Comparison of ENCODE assay signal across 1 cellular context in the genomic region with DNA sequence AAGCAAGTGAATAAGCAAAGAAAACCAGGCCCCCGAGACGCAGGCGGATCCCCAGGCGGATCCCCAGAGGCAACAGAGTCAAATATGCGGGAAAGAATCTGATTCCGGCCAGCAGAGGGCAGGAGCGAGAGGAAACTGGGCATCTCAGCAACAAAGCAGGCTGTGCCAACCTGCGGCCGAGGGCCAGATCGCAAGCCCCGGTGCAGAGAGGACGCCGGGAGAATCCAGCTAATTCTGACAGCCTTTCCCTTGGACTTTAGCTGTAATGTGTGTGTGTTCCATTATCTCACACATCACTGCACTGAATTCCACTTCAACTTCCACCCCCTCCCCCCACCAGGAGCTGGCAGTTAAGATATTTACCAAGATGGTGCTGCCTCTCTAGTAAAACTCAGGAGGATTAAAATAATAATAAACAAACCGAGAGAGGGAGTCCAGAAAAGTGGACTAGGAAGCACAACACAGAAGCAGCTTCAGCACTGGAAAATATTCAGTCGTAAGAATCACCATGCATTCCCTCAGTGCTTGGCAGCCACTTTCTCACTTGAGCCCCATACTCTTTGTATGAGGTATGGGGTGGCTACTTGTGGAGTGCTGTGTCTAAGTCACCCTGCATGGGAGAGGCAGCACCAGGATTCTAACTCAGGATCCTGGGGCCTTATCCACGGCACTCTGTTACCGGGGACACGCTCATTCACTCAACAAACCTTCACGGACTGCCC.
TF ChIP-seq lines count a peak whose summit lies in the region.

No MANE protein-coding gene starts in this region.

TF ChIP-seq in K562, 482 proteins besides CTCF, POLR2A, EP300 and RAD21 (continued from another document and continues in another):
- TF ChIP-seq DEAF1 (CRISPR knock-in tag; IDR thresholded peaks at IDR 0.05) (peak; percentile 72), MTA3 (IDR thresholded peaks at IDR 0.05; ENCODE audit: borderline replicate concordance) (peak; percentile 71), RCOR1 (IDR thresholded peaks at IDR 0.05; ENCODE audit: borderline replicate concordance in 1 of 2, low read depth in 2 of 2, low read length in 2 of 2) (peak; percentile 15 to 62; a peak in 1 of 4 replicates), ZNF124 (CRISPR knock-in tag; IDR thresholded peaks at IDR 0.05) (no peak), ZNF384 (IDR thresholded peaks at IDR 0.05; ENCODE audit: low read depth, low read length) (peak; percentile 42), TCF3 (CRISPR knock-in tag; IDR thresholded peaks at IDR 0.05) (peak; percentile 11; the same call in 1 of the 2 replicates), CHD1 (IDR thresholded peaks at IDR 0.05; ENCODE audit: low read length) (no peak), ZBTB2 (IDR thresholded peaks at IDR 0.05) (peak; percentile 32; the same call in 1 of the 2 replicates), JUND (IDR thresholded peaks at IDR 0.05; ENCODE audit: borderline replicate concordance, low read depth, low read length) (peak; percentile 59; the same call in 1 of the 2 replicates), JUND (tag; IDR thresholded peaks at IDR 0.05; ENCODE audit: borderline replicate concordance, low read depth, low read length) (0 out of 3 replicates have a peak, but pooled peaks have one; percentile 9), THRA (IDR thresholded peaks at IDR 0.05) (no peak), ZEB2 (IDR thresholded peaks at IDR 0.05) (0 out of 2 replicates have a peak, but pooled peaks have one; percentile 28), E2F1 (CRISPR knock-in tag; IDR thresholded peaks at IDR 0.05) (peak; percentile 61; the same call in 1 of the 2 replicates), ZNF175 (CRISPR knock-in tag; IDR thresholded peaks at IDR 0.05; ENCODE audit: low read depth) (peak; percentile 41; the same call in 1 of the 2 replicates), TOE1 (IDR thresholded peaks at IDR 0.05; ENCODE audit: borderline replicate concordance) (no peak), TOE1 (CRISPR knock-in tag; IDR thresholded peaks at IDR 0.05; ENCODE audit: borderline replicate concordance, low read depth) (peak; percentile 45; the same call in 1 of the 2 replicates), ZNF507 (tag; conservative IDR thresholded peaks at IDR 0.05) (no peak), TRIM24 (IDR thresholded peaks at IDR 0.05) (no peak), HMG20B (CRISPR knock-in tag; IDR thresholded peaks at IDR 0.05) (no peak), ZNF311 (CRISPR knock-in tag; IDR thresholded peaks at IDR 0.05) (no peak), MYC (IDR thresholded peaks at IDR 0.05; ENCODE audit: low read depth, low read length) (no peak), MYC (CRISPR knock-in tag; IDR thresholded peaks at IDR 0.05; ENCODE audit: borderline replicate concordance, low read depth) (no peak), ID3 (CRISPR knock-in tag; IDR thresholded peaks at IDR 0.05) (no peak), ID3 (tag; IDR thresholded peaks at IDR 0.05) (no peak), GATA2 (CRISPR knock-in tag; IDR thresholded peaks at IDR 0.05) (peak; percentile 54; the same call in 1 of the 2 replicates), ZNF24 (IDR thresholded peaks at IDR 0.05) (no peak), ZSCAN29 (IDR thresholded peaks at IDR 0.05) (0 out of 2 replicates have a peak, but pooled peaks have one; percentile 35), LCOR (CRISPR knock-in tag; IDR thresholded peaks at IDR 0.05) (0 out of 2 replicates have a peak, but pooled peaks have one; percentile 32), SUPT5H (IDR thresholded peaks at IDR 0.05) (no peak), ZNF253 (CRISPR knock-in tag; conservative IDR thresholded peaks at IDR 0.05) (no peak), TFAP4 (CRISPR knock-in tag; IDR thresholded peaks at IDR 0.05; ENCODE audit: borderline replicate concordance) (peak; percentile 42; the same call in 1 of the 2 replicates), ZNF263 (CRISPR knock-in tag; IDR thresholded peaks at IDR 0.05; ENCODE audit: borderline replicate concordance) (peak; percentile 33; the same call in 1 of the 2 replicates), HSF4 (CRISPR knock-in tag; IDR thresholded peaks at IDR 0.05; ENCODE audit: borderline replicate concordance) (no peak), STAT6 (CRISPR knock-in tag; IDR thresholded peaks at IDR 0.05) (no peak; the same call in 1 of the 2 replicates), GABPB1 (CRISPR knock-in tag; IDR thresholded peaks at IDR 0.05) (no peak), HMGN3 (IDR thresholded peaks at IDR 0.05; ENCODE audit: borderline replicate concordance, extremely low read depth, insufficient read length, low read depth, low read length) (no peak), ADNP (tag; IDR thresholded peaks at IDR 0.05) (0 out of 2 replicates have a peak, but pooled peaks have one; percentile 59)
- TF ChIP-seq, protein P1, sequence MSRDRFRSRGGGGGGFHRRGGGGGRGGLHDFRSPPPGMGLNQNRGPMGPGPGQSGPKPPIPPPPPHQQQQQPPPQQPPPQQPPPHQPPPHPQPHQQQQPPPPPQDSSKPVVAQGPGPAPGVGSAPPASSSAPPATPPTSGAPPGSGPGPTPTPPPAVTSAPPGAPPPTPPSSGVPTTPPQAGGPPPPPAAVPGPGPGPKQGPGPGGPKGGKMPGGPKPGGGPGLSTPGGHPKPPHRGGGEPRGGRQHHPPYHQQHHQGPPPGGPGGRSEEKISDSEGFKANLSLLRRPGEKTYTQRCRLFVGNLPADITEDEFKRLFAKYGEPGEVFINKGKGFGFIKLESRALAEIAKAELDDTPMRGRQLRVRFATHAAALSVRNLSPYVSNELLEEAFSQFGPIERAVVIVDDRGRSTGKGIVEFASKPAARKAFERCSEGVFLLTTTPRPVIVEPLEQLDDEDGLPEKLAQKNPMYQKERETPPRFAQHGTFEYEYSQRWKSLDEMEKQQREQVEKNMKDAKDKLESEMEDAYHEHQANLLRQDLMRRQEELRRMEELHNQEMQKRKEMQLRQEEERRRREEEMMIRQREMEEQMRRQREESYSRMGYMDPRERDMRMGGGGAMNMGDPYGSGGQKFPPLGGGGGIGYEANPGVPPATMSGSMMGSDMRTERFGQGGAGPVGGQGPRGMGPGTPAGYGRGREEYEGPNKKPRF (IDR thresholded peaks at IDR 0.05; ENCODE audit: low read depth, low read length), result no peak
- TF ChIP-seq, protein P2, sequence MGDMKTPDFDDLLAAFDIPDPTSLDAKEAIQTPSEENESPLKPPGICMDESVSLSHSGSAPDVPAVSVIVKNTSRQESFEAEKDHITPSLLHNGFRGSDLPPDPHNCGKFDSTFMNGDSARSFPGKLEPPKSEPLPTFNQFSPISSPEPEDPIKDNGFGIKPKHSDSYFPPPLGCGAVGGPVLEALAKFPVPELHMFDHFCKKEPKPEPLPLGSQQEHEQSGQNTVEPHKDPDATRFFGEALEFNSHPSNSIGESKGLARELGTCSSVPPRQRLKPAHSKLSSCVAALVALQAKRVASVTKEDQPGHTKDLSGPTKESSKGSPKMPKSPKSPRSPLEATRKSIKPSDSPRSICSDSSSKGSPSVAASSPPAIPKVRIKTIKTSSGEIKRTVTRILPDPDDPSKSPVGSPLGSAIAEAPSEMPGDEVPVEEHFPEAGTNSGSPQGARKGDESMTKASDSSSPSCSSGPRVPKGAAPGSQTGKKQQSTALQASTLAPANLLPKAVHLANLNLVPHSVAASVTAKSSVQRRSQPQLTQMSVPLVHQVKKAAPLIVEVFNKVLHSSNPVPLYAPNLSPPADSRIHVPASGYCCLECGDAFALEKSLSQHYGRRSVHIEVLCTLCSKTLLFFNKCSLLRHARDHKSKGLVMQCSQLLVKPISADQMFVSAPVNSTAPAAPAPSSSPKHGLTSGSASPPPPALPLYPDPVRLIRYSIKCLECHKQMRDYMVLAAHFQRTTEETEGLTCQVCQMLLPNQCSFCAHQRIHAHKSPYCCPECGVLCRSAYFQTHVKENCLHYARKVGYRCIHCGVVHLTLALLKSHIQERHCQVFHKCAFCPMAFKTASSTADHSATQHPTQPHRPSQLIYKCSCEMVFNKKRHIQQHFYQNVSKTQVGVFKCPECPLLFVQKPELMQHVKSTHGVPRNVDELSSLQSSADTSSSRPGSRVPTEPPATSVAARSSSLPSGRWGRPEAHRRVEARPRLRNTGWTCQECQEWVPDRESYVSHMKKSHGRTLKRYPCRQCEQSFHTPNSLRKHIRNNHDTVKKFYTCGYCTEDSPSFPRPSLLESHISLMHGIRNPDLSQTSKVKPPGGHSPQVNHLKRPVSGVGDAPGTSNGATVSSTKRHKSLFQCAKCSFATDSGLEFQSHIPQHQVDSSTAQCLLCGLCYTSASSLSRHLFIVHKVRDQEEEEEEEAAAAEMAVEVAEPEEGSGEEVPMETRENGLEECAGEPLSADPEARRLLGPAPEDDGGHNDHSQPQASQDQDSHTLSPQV (IDR thresholded peaks at IDR 0.05), result peak; percentile 87
- TF ChIP-seq, protein P3, sequence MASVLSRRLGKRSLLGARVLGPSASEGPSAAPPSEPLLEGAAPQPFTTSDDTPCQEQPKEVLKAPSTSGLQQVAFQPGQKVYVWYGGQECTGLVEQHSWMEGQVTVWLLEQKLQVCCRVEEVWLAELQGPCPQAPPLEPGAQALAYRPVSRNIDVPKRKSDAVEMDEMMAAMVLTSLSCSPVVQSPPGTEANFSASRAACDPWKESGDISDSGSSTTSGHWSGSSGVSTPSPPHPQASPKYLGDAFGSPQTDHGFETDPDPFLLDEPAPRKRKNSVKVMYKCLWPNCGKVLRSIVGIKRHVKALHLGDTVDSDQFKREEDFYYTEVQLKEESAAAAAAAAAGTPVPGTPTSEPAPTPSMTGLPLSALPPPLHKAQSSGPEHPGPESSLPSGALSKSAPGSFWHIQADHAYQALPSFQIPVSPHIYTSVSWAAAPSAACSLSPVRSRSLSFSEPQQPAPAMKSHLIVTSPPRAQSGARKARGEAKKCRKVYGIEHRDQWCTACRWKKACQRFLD (CRISPR knock-in tag; IDR thresholded peaks at IDR 0.05), result peak; percentile 56; the same call in 1 of the 2 replicates
